In genomic region chr12:52848661-52849255, GRCh38 we compare ENCODE assay signal across 2 cellular contexts.
TF ChIP-seq lines count a peak whose summit lies in the region.

TSS of gene KRT78 (minus strand) at chr12:52848994. CDS start at chr12:52848930, 64 bp downstream.

TF ChIP-seq in IMR-90, 13 proteins besides CTCF, POLR2A, EP300 and RAD21:
- TF ChIP-seq RCOR1 (IDR thresholded peaks at IDR 0.05; ENCODE audit: insufficient replicate concordance, low read length): no peak
- TF ChIP-seq MAZ (IDR thresholded peaks at IDR 0.05; ENCODE audit: borderline replicate concordance, low read depth, low read length): no peak
- TF ChIP-seq CEBPB (IDR thresholded peaks at IDR 0.05; ENCODE audit: low read depth, low read length): no peak

TF ChIP-seq in H1, 55 proteins besides CTCF, POLR2A, EP300 and RAD21:
- TF ChIP-seq POLR2AphosphoS5 (IDR thresholded peaks at IDR 0.05; ENCODE audit: low read depth, low read length) (no peak), YY1 (IDR thresholded peaks at IDR 0.05; ENCODE audit: low read depth, low read length) (no peak), MAX (IDR thresholded peaks at IDR 0.05) (no peak), KDM1A (IDR thresholded peaks at IDR 0.05; ENCODE audit: borderline replicate concordance, low read length) (no peak), SIX5 (IDR thresholded peaks at IDR 0.05; ENCODE audit: low read depth, low read length) (no peak), RBBP5 (IDR thresholded peaks at IDR 0.05; ENCODE audit: borderline replicate concordance, low read depth, low read length) (no peak), BRCA1 (IDR thresholded peaks at IDR 0.05; ENCODE audit: low read depth, low read length) (no peak), NANOG (IDR thresholded peaks at IDR 0.05; ENCODE audit: insufficient read depth, low read depth, low read length, poor library complexity, severe bottlenecking) (no peak), TAF7 (optimal IDR thresholded peaks at IDR 0.05; ENCODE audit: borderline replicate concordance, low read depth, low read length) (no peak), RNF2 (IDR thresholded peaks at IDR 0.05; ENCODE audit: borderline replicate concordance, low read depth, low read length, missing control alignments, poor library complexity, severe bottlenecking) (no peak), SAP30 (IDR thresholded peaks at IDR 0.05; ENCODE audit: insufficient read depth, insufficient replicate concordance, low read length) (no peak)
